Comparison of ENCODE assay signal across 30 cellular contexts in the genomic region with DNA sequence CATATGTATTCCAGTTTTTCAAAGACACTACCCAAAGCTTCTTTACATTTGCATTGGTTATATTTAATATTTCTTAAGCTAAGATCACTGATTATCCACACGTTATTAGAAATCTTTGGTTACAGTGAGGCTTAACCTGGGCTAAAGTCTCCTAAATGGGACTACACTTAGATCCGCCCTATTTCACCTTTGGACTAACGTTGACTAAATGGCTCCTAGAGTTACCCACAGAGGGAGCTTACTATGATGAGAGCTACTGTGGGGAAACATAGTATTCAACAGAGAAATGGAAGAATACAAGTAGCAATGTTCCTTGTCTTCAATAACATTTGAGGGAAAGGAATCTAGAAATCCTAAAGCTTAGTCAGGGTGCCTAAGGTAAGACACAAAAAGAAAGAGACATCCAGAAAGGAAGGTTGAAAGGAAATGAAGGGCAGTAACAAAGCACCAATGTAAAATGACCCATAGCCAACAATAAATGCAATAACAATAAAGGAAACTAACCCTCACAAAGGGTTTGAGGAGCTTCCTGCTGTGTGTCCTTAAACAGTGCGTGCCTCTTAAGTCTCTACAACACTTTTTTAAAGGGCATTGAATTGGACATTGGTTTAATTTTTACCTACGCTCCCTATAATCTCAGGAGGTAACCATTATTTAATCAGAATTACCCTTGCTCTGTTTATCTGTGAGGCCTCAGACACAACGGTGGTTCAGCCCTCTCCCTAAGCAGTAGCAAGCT.
DNase-seq lines count a peak whose midpoint lies in the region; ATAC-seq and TF ChIP-seq lines count a peak whose summit lies in the region.
"Had no signal": no experiment of that assay in that cellular context is flagged by ENCODE, and none has a peak within 500 bp of the region (broad histone marks: within the 10 kb centered on the region; RNA-seq: fewer than 3 reads in every experiment).

No MANE protein-coding gene starts in this region.

- H3K9ac ChIP-seq in OCI-LY3 (ENCODE audit: low read length) = no peak overlapping the region

- H3K9me2 ChIP-seq in hepatocyte (replicated peaks; ENCODE audit: insufficient read depth) = no peaks in the 10 kb centered on the region

- TF ChIP-seq CTCF in OCI-LY3 (IDR thresholded peaks at IDR 0.05; ENCODE audit: low read depth, low read length) (no peak), hepatocyte (IDR thresholded peaks at IDR 0.05; ENCODE audit: poor library complexity) (no peak), left ventricle myocardium inferior (IDR thresholded peaks at IDR 0.05; ENCODE audit: borderline replicate concordance) (no peak), spleen (IDR thresholded peaks at IDR 0.05 in 8 of 11, conservative IDR thresholded peaks at IDR 0.05 in 3 of 11) (no peak)

- no peaks in the 10 kb centered on the region for H3K36me3 ChIP-seq in OCI-LY3 (replicated peaks; ENCODE audit: low read depth, low read length)
- no peaks in the 10 kb centered on the region for H3K36me3 ChIP-seq in hepatocyte (replicated peaks; ENCODE audit: insufficient read depth, low read depth)
- peaks cover 13% of the 10 kb centered on the region for H3K36me3 ChIP-seq in left ventricle myocardium inferior
- peaks cover 0 to 9% (median 3%) of the 10 kb centered on the region in 6 donors for H3K36me3 ChIP-seq in spleen
- H3K36me3 ChIP-seq: prostate gland had no signal

- H2AFZ ChIP-seq in OCI-LY3 (ENCODE audit: low read depth, low read length) (no peak overlapping the region), hepatocyte (no peak overlapping the region)

- H3K79me2 ChIP-seq in OCI-LY3 (ENCODE audit: low read length) (no peaks in the 10 kb centered on the region), hepatocyte (no peaks in the 10 kb centered on the region)

- 64% methylated on average over 6 of the region's 6 CpGs for WGBS in hepatocyte (ENCODE audit: low lambda C conversion rate, missing lambda C conversion rate)
- WGBS in spleen, 5 donors = 87 to 91% (median 90%) methylated on average over 6 of the region's 6 CpGs

- intact Hi-C loops in left ventricle myocardium inferior (cut with micrococcal nuclease) = no loop called here
- intact Hi-C loops in spleen (cut with DNase I; ENCODE audit: low total_unique reads) = no loop called here

- H3K27ac ChIP-seq in OCI-LY3 (ENCODE audit: low read length) (no peak overlapping the region), hepatocyte (peak overlapping the region; percentile 32), left ventricle myocardium inferior (replicated peaks) (no peak overlapping the region), spleen (no peak overlapping the region)
- H3K27ac ChIP-seq: C4-2B, esophagus muscularis mucosa, heart left ventricle, prostate gland, RWPE1, tibial artery had no signal

- peak overlapping the region; percentile 47 for H3K4me2 ChIP-seq in OCI-LY3 (ENCODE audit: low read length)
- H3K4me2 ChIP-seq in hepatocyte = peak overlapping the region; percentile 39

- no peak for ATAC-seq in HG03571 (IDR thresholded peaks at IDR 0.05; ENCODE audit: unreplicated experiment)
- ATAC-seq: activated CD4-positive, CD25-positive, alpha-beta regulatory T cell treated with anti-CD3 and anti-CD28 coated beads, Interleukin-2, amount 50 U/mL, for 24 hours; heart left ventricle; naive thymus-derived CD4-positive, alpha-beta T cell; sciatic nerve had no signal

- TF ChIP-seq POLR2A in spleen (IDR thresholded peaks at IDR 0.05) = no peak

- H3K4me3 ChIP-seq in OCI-LY3 (ENCODE audit: low read length) (no peak overlapping the region), hepatocyte (no peak overlapping the region), left ventricle myocardium inferior (no peak overlapping the region), spleen (no peak overlapping the region)
- H3K4me3 ChIP-seq: esophagus muscularis mucosa, heart left ventricle, prostate gland, tibial artery had no signal

- H4K20me1 ChIP-seq in OCI-LY3 (ENCODE audit: insufficient read depth, low read length) = no peaks in the 10 kb centered on the region
- H4K20me1 ChIP-seq in hepatocyte (ENCODE audit: insufficient read depth, poor library complexity, severe bottlenecking) = no peaks in the 10 kb centered on the region

- no peaks in the 10 kb centered on the region for H3K27me3 ChIP-seq in OCI-LY3 (ENCODE audit: low read depth, low read length)
- H3K27me3 ChIP-seq in hepatocyte = no peaks in the 10 kb centered on the region
- H3K27me3 ChIP-seq in left ventricle myocardium inferior (ENCODE audit: low read depth) = no peaks in the 10 kb centered on the region
- H3K27me3 ChIP-seq in spleen (replicated peaks in 1 of 7) = no peaks in the 10 kb centered on the region
- H3K27me3 ChIP-seq: esophagus muscularis mucosa, heart left ventricle, tibial artery had no signal

- peaks cover 40% of the 10 kb centered on the region for H3K4me1 ChIP-seq in OCI-LY3 (ENCODE audit: low read length)
- H3K4me1 ChIP-seq in hepatocyte (ENCODE audit: insufficient read depth) = peaks cover 19% of the 10 kb centered on the region
- H3K4me1 ChIP-seq in left ventricle myocardium inferior = peaks cover 10% of the 10 kb centered on the region
- peaks cover 0 to 12% (median 6%) of the 10 kb centered on the region in 6 donors for H3K4me1 ChIP-seq in spleen
- H3K4me1 ChIP-seq: prostate gland, tibial artery had no signal

- DNase-seq in NCI-H2081 (lab: John Stamatoyannopoulos, UW) = peak; percentile 6 to 37
- DNase-seq in NCI-H2081 treated with DMSO at 0.1 percent for 48 hours (lab: John Stamatoyannopoulos, UW) = no peak
- peak; percentile 11 for DNase-seq in hepatocyte (ENCODE audit: low spot score)
- DNase-seq in NCI-H1048 (lab: John Stamatoyannopoulos, UW) = no peak
- no peak for DNase-seq in left ventricle myocardium inferior
- no peak for DNase-seq in spleen
- DNase-seq: 8988T; activated CD4-positive, alpha-beta memory T cell treated with anti-CD3 and anti-CD28 coated beads for 36 hours; activated naive CD4-positive, alpha-beta T cell treated with Interleukin-2 at 50 U/mL for 16 hours; central memory CD4-positive, alpha-beta T cell; DMS79 treated with DMSO at 0.1 percent for 48 hours; foreskin fibroblast; GDM1; HCEC 1CT; heart left ventricle; KBM-7; kidney; naive thymus-derived CD4-positive, alpha-beta T cell; NCI-H1105; NCI-H1930; stimulated activated CD4-positive, alpha-beta T cell treated with anti-CD3 and anti-CD28 coated beads, Interleukin-4, amount 100 ng/mL, for 24 hours; tibial artery had no signal

- H3K9me3 ChIP-seq in OCI-LY3 (ENCODE audit: insufficient read depth, low read length) (no peaks in the 10 kb centered on the region), hepatocyte (ENCODE audit: low read depth) (no peaks in the 10 kb centered on the region), left ventricle myocardium inferior (replicated peaks) (no peaks in the 10 kb centered on the region), spleen (no peaks in the 10 kb centered on the region)
- H3K9me3 ChIP-seq: esophagus muscularis mucosa, heart left ventricle, prostate gland, tibial artery had no signal

Comparison
In these comparisons a context has a peak if more than half of its experiments do, and no peak if none do; other contexts are left out.
1. DNase-seq: peak in NCI-H2081 (2 of 2) and hepatocyte (single experiment); none in NCI-H2081 treated with DMSO at 0.1 percent for 48 hours (single experiment), NCI-H1048 (single experiment), left ventricle myocardium inferior (single experiment) and spleen (single experiment).